In genomic region chr19:34480971-34481821, GRCh38 we compare ENCODE assay signal across 7 cellular contexts. TPM values are rescaled to one million over a fixed set of nuclear protein-coding genes. Genes with fewer than 3 reads are reported as not detected.
DNase-seq lines count a peak whose midpoint lies in the region; ATAC-seq lines count a peak whose summit lies in the region.

Gene WTIP (plus strand): TSS chr19:34481758. CDS start chr19:34481975, 217 bp downstream.

- no peaks in the 10 kb centered on the region for H3K4me1 ChIP-seq in rectal smooth muscle tissue (ENCODE audit: control insufficient read depth, insufficient read depth, low read length)

- peak within 1 kb of the TSS; percentile 65 for H3K4me3 ChIP-seq in rectal smooth muscle tissue (ENCODE audit: low read length)

- peak within 1 kb of the TSS; percentile 64 for H3K27ac ChIP-seq in rectal smooth muscle tissue (ENCODE audit: low read depth, low read length)

- intact Hi-C loops in left cardiac atrium (cut with DNase I), result no loop called here

- no peaks in the 10 kb centered on the region for H3K36me3 ChIP-seq in rectal smooth muscle tissue (ENCODE audit: control insufficient read depth, insufficient read depth, low read length)

- DNase-seq in HT1080 (ENCODE audit: low read depth), result peak; percentile 37
- DNase-seq in amniotic epithelial cell (ENCODE audit: low read depth), result peak; percentile 89
- peak; percentile 83 for DNase-seq in left cardiac atrium
- no peak for DNase-seq in NCI-H187 treated with DMSO at 0.1 percent for 48 hours (lab: John Stamatoyannopoulos, UW)

- H3K9ac ChIP-seq in rectal smooth muscle tissue (ENCODE audit: low read length), result peak within 1 kb of the TSS; percentile 40

- ATAC-seq in left cardiac atrium (peak; percentile 85 to 89), GM18858 (IDR thresholded peaks at IDR 0.05; ENCODE audit: unreplicated experiment) (no peak), HG03457 (IDR thresholded peaks at IDR 0.05; ENCODE audit: unreplicated experiment) (no peak)

- no peaks in the 10 kb centered on the region for H3K27me3 ChIP-seq in rectal smooth muscle tissue (ENCODE audit: control insufficient read depth, insufficient read depth, low read length)

RNA-seq across cellular contexts. Expression of gene WTIP, which starts in this region (rescaled TPM):
- 15.1 and 15.5 TPM in 2 replicates for total RNA-seq in HT1080 (2014; rRNA removed; shearing (Covaris generic))
- polyA plus RNA-seq in HT1080 (2015; cell fraction: cytosol; rRNA removed), result 6.7 and 9.8 TPM in 2 replicates
- polyA plus RNA-seq in HT1080 (2015; cell fraction: nucleus; rRNA removed), result 7.9 and 10.3 TPM in 2 replicates
- 10 to 100 TPM; 16.9 to 19.2 TPM for total RNA-seq in left cardiac atrium

Comparison
In these comparisons a context has a peak if more than half of its experiments do, and no peak if none do; other contexts are left out.
1. ATAC-seq: peak in left cardiac atrium (2 of 2); none in GM18858 (single experiment) and HG03457 (single experiment).